Comparison of ENCODE assay signal across 18 cellular contexts in genomic region chr22:19396561-19396933, GRCh38. TPM values are rescaled to one million over a fixed set of nuclear protein-coding genes. Genes with fewer than 3 reads are reported as not detected.
DNase-seq lines count a peak whose midpoint lies in the region; ATAC-seq, FAIRE-seq and TF ChIP-seq lines count a peak whose summit lies in the region.
"Had no signal": no experiment of that assay in that cellular context is flagged by ENCODE, and none has a peak within 500 bp of the region (broad histone marks: within the 10 kb centered on the region; RNA-seq: fewer than 3 reads in every experiment).

No MANE protein-coding gene starts in this region.

- intact Hi-C loops in cardiac septum (cut with DNase I) = no loop called here
- intact Hi-C loops in kidney (cut with DNase I) = no loop called here

- H3K4me3 ChIP-seq in cardiac muscle cell = no peak overlapping the region
- no peak overlapping the region for H3K4me3 ChIP-seq in kidney (ENCODE audit: low read length in 2 of 2)
- H3K4me3 ChIP-seq: BLaER1 treated with 17β-estradiol and CSF1 and Interleukin-3, amounts not matched to agents 10 nM and 100 nM; GM23338 had no signal

- H3K27ac ChIP-seq in cardiac muscle cell (peak overlapping the region; percentile 97), kidney (ENCODE audit: low read depth in 2 of 2, low read length in 2 of 2) (no peak overlapping the region)
- H3K27ac ChIP-seq: BLaER1 treated with 17β-estradiol and CSF1 and Interleukin-3, amounts not matched to agents 10 nM and 100 nM had no signal

- H3K36me3 ChIP-seq in cardiac muscle cell (peaks cover 39% of the 10 kb centered on the region), kidney (ENCODE audit: control insufficient read depth in 1 of 2, insufficient read depth in 2 of 2, low read length in 2 of 2) (peaks cover 40 to 68% of the 10 kb centered on the region in 2 donors)

- no peak for ATAC-seq in GM21367 (IDR thresholded peaks at IDR 0.05; ENCODE audit: unreplicated experiment)
- no peak for ATAC-seq in HG03095 (IDR thresholded peaks at IDR 0.05; ENCODE audit: unreplicated experiment)
- ATAC-seq: CD8-positive, alpha-beta T cell; GM23338; HepG2 had no signal

- no peak for TF ChIP-seq CTCF in cardiac muscle cell (IDR thresholded peaks at IDR 0.05; ENCODE audit: low read depth, low read length)
- no peak for TF ChIP-seq CTCF in kidney (IDR thresholded peaks at IDR 0.05; ENCODE audit: borderline replicate concordance, extremely low read depth, insufficient read depth)

- no peak for FAIRE-seq in kidney (lab: Jason Lieb, UNC)
- FAIRE-seq: G401.6, GM12891, GM19239, H54, HepG2 had no signal

- H3K4me1 ChIP-seq in cardiac muscle cell (ENCODE audit: low read depth) (peaks cover 19% of the 10 kb centered on the region), kidney (ENCODE audit: control insufficient read depth in 1 of 2, insufficient read depth in 1 of 2, low read depth in 1 of 2, low read length in 2 of 2) (no peaks in the 10 kb centered on the region)
- H3K4me1 ChIP-seq: BLaER1 treated with 17β-estradiol and CSF1 and Interleukin-3, amounts not matched to agents 10 nM and 100 nM had no signal

- no peaks in the 10 kb centered on the region for H3K9me3 ChIP-seq in cardiac muscle cell (ENCODE audit: low read depth)
- no peaks in the 10 kb centered on the region for H3K9me3 ChIP-seq in kidney (ENCODE audit: control insufficient read depth in 1 of 2, low read length in 2 of 2)
- H3K9me3 ChIP-seq: BLaER1 treated with 17β-estradiol and CSF1 and Interleukin-3, amounts not matched to agents 10 nM and 100 nM had no signal

- DNase-seq in cardiac muscle cell (ENCODE audit: low read depth in 1 of 2, low spot score in 1 of 2) (no peak), cardiac septum (ENCODE audit: low spot score) (no peak), SHP77 treated with DMSO at 0.1 percent for 48 hours (lab: John Stamatoyannopoulos, UW) (peak; percentile 5), kidney (peak; percentile 45)
- DNase-seq: CD8-positive, alpha-beta T cell; COR-L47; DMS 273 treated with DMSO at 0.1 percent for 48 hours; DMS53; HCEC 1CT had no signal

- H3K27me3 ChIP-seq in cardiac muscle cell = no peaks in the 10 kb centered on the region
- H3K27me3 ChIP-seq: BLaER1 treated with 17β-estradiol and CSF1 and Interleukin-3, amounts not matched to agents 10 nM and 100 nM had no signal

- no peak overlapping the region for H3K9ac ChIP-seq in kidney (ENCODE audit: low read length in 2 of 2)
- H3K9ac ChIP-seq: BLaER1 treated with 17β-estradiol and CSF1 and Interleukin-3, amounts not matched to agents 10 nM and 100 nM had no signal

RNA-seq across cellular contexts. Expression of gene HIRA, which starts 35.0 kb away (rescaled TPM):
- total RNA-seq in cardiac muscle cell (29.7 and 36.9 TPM in 2 replicates), cardiac septum (15.0 TPM), kidney (26.8 TPM)
- polyA plus RNA-seq in cardiac muscle cell (17.1 and 35.9 TPM in 2 replicates), kidney (ENCODE audit: insufficient read depth, low read depth, low replicate concordance) (18.5 TPM)

RNA-seq across cellular contexts. Expression of gene MRPL40, which starts 35.8 kb away (rescaled TPM):
- total RNA-seq in cardiac muscle cell (38.7 and 43.7 TPM in 2 replicates), cardiac septum (44.1 TPM), kidney (30.0 TPM)
- polyA plus RNA-seq in cardiac muscle cell (82.9 and 91.3 TPM in 2 replicates), kidney (ENCODE audit: insufficient read depth, low read depth, low replicate concordance) (89.2 TPM)

RNA-seq across cellular contexts. Expression of gene C22orf39, which starts 51.0 kb away (rescaled TPM):
- 102 and 146 TPM in 2 replicates for total RNA-seq in cardiac muscle cell
- polyA plus RNA-seq in cardiac muscle cell = 117 and 133 TPM in 2 replicates
- total RNA-seq in cardiac septum = 48.7 TPM
- 27.1 TPM for total RNA-seq in kidney
- polyA plus RNA-seq in kidney (ENCODE audit: insufficient read depth, low read depth, low replicate concordance) = 54.4 TPM

Comparison
In these comparisons a context has a peak if more than half of its experiments do, and no peak if none do; other contexts are left out.
1. DNase-seq: peak in SHP77 treated with DMSO at 0.1 percent for 48 hours (single experiment) and kidney (single experiment); none in cardiac muscle cell (0 of 2) and cardiac septum (single experiment).